ENCODE assay signal across 29 cellular contexts in the genomic region with DNA sequence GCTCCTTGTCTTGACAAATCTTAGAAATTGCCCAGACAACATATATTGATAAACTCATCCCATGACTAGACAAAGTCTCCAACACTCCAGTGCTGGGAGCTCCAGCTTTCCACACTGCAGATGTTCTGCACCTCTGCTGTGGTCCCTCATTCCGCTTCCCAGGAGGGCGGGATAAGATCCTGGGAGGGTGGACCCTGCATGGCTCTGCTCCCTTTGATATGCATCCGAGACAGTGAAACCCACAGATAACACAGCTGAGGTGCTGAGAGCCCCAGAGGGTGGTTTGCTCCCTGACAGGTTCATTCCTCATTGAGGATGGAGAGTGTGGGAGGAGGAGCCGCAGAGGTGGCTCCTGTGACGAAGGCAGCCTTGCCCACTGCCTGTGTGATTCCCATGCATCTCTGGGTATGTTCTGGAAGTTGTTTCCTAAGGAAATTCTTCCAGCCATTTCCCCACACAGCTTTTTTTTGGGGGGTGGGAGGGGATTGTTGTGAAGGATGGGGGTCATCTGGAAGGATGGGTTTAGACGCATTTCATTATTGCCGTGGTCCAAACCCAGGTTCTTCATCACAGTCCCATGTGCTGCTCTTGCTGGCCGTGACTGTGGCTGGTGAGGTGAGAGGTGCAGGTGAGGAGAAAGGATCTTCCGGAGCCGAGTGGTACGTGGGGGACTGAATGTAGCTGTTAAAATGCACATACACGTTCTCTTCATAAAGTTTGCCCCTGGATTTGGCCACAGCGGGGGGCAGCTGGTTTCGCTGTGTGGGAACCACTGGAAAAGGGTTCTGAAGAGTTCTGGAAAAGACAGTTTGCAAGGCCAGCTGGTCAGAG. TPM values are rescaled to one million over a fixed set of nuclear protein-coding genes. Genes with fewer than 3 reads are reported as not detected.
A peak's percentile ranks its signal among the peaks of the same experiment; 100 is the strongest.
DNase-seq lines count a peak whose midpoint lies in the region; TF ChIP-seq lines count a peak whose summit lies in the region.
"Had no signal": no experiment of that assay in that cellular context is flagged by ENCODE, and none has a peak within 500 bp of the region (broad histone marks: within the 10 kb centered on the region; RNA-seq: fewer than 3 reads in every experiment).

No MANE protein-coding gene starts in this region.

- WGBS in neuronal stem cell (ENCODE audit: extremely low coverage in 2 of 2, insufficient read length in 2 of 2, insufficient replicate concordance in 1 of 2), 2 donors, result no CpG with 5 or more reads among the region's 14 CpGs

- H3K27ac Mint-ChIP-seq in chondrocyte (ENCODE audit: unreplicated experiment), result no peak overlapping the region
- H3K27ac Mint-ChIP-seq in activated T-helper 2 cell treated with anti-CD3 and anti-CD28 coated beads, Interferon-gamma antibody, Interleukin-2, Interleukin-4, amounts not matched to agents 10 μg/mL and 5 μg/mL and 100 μg/mL, durations not matched to agents 14 hours and 24 hours and 36 hours, result no peak overlapping the region
- H3K27ac Mint-ChIP-seq: B cell; CD4-positive, alpha-beta T cell; CD8-positive, alpha-beta T cell had no signal

- CTCF ChIA-PET in HEK293 (lab: Yijun Ruan, JAX), result interaction anchor here (0.6 to 1.2 kb wide), 2 partner anchors 12 to 359 kb away, joined by 3 to 4 read pairs; no protein-coding TSS in a partner anchor

- intact Hi-C loops in activated T-helper 2 cell treated with anti-CD3 and anti-CD28 coated beads, Interferon-gamma antibody, Interleukin-2, Interleukin-4, amounts not matched to agents 10 μg/mL and 5 μg/mL and 100 μg/mL, durations not matched to agents 14 hours and 24 hours and 36 hours (cut with micrococcal nuclease), result no loop called here

- H3K27me3 Mint-ChIP-seq in chondrocyte (ENCODE audit: low read depth), result peaks cover 35% of the 10 kb centered on the region
- H3K27me3 Mint-ChIP-seq in activated T-helper 2 cell treated with anti-CD3 and anti-CD28 coated beads, Interferon-gamma antibody, Interleukin-2, Interleukin-4, amounts not matched to agents 10 μg/mL and 5 μg/mL and 100 μg/mL, durations not matched to agents 14 hours and 24 hours and 36 hours (ENCODE audit: low read depth), result peaks cover 10% of the 10 kb centered on the region

- no peak overlapping the region for H4K8ac ChIP-seq in neuronal stem cell (ENCODE audit: low read depth, low read length)

- no peak overlapping the region for H3K18ac ChIP-seq in neuronal stem cell (ENCODE audit: low read length)

- H3K4me1 ChIP-seq in HEK293 (ENCODE audit: control insufficient read depth, insufficient read depth, low read length) (peaks cover 3% of the 10 kb centered on the region; the same call in 1 of the 2 replicates), neuronal stem cell (ENCODE audit: control insufficient read depth in 2 of 2, insufficient read depth in 1 of 2, low read depth in 1 of 2, low read length in 2 of 2) (peaks cover 15 to 17% of the 10 kb centered on the region in 2 donors)
- H3K4me1 ChIP-seq: A549, Caco-2 had no signal

- DNase-seq in chondrocyte (ENCODE audit: low spot score), result peak; percentile 59
- peak; percentile 67 for DNase-seq in mesenteric fat pad (ENCODE audit: low spot score)
- DNase-seq in neuronal stem cell (ENCODE audit: low spot score), result no peak
- no peak for DNase-seq in NCI-H2107 (lab: John Stamatoyannopoulos, UW)
- DNase-seq in activated T-helper 2 cell treated with anti-CD3 and anti-CD28 coated beads, Interferon-gamma antibody, Interleukin-2, Interleukin-4, amounts not matched to agents 10 μg/mL and 5 μg/mL and 100 μg/mL, durations not matched to agents 14 hours and 24 hours and 36 hours (ENCODE audit: low spot score), result no peak
- no peak for DNase-seq in NCI-H526 treated with DMSO at 0.1 percent for 48 hours (lab: John Stamatoyannopoulos, UW)
- DNase-seq in D341Med (ENCODE audit: low spot score), result no peak
- DNase-seq: AML-193; Caco-2; Calu3; CD4-positive, alpha-beta T cell; CD8-positive, alpha-beta T cell; DMS 273 treated with DMSO at 0.1 percent for 48 hours; DMS153; DMS53; DMS79; DND-41; EL; GDM1 had no signal

- H3K4me3 ChIP-seq in HEK293 (ENCODE audit: low read depth, low read length) (no peak overlapping the region), neuronal stem cell (ENCODE audit: low read length in 2 of 2) (no peak overlapping the region)
- H3K4me3 ChIP-seq: A549; BLaER1 treated with 17β-estradiol and CSF1 and Interleukin-3, amounts not matched to agents 10 nM and 100 nM; GM12878 had no signal

- H3K9me3 Mint-ChIP-seq in chondrocyte (ENCODE audit: low read depth), result no peaks in the 10 kb centered on the region
- H3K9me3 Mint-ChIP-seq in activated T-helper 2 cell treated with anti-CD3 and anti-CD28 coated beads, Interferon-gamma antibody, Interleukin-2, Interleukin-4, amounts not matched to agents 10 μg/mL and 5 μg/mL and 100 μg/mL, durations not matched to agents 14 hours and 24 hours and 36 hours, result no peaks in the 10 kb centered on the region
- H3K9me3 Mint-ChIP-seq: CD4-positive, alpha-beta T cell; CD8-positive, alpha-beta T cell had no signal

- no peaks in the 10 kb centered on the region for H3K27me3 ChIP-seq in neuronal stem cell (ENCODE audit: control insufficient read depth in 3 of 3, insufficient read depth in 3 of 3, low read depth in 1 of 3, low read length in 3 of 3)

- no peak overlapping the region for H4K91ac ChIP-seq in neuronal stem cell (ENCODE audit: low read depth, low read length, poor library complexity)

- H3K9me3 ChIP-seq in HEK293 (ENCODE audit: control insufficient read depth, insufficient read depth, low read depth, low read length) (no peaks in the 10 kb centered on the region), neuronal stem cell (replicated peaks in 1 of 2; ENCODE audit: control insufficient read depth in 2 of 2, insufficient read depth in 1 of 2, low read depth in 1 of 2, low read length in 2 of 2) (peaks cover 0 to 3% of the 10 kb centered on the region in 2 donors)
- H3K9me3 ChIP-seq: A549; BLaER1 treated with 17β-estradiol and CSF1 and Interleukin-3, amounts not matched to agents 10 nM and 100 nM; Caco-2 had no signal

- no peak for TF ChIP-seq CTCF in HEK293 (tag by site-specific recombination; IDR thresholded peaks at IDR 0.05)
- no peak for TF ChIP-seq CTCF in chondrocyte (IDR thresholded peaks at IDR 0.05)

- no peak overlapping the region for H3K4ac ChIP-seq in neuronal stem cell (ENCODE audit: low read length)

- peak overlapping the region; percentile 63 for H2AK5ac ChIP-seq in neuronal stem cell (ENCODE audit: low read depth, low read length)

- H3K27ac ChIP-seq in HEK293 (ENCODE audit: extremely low read depth, low read depth, low read length) (no peak overlapping the region), neuronal stem cell (replicated peaks; ENCODE audit: low read length) (no peak overlapping the region)
- H3K27ac ChIP-seq: 22Rv1; A549; BLaER1 treated with 17β-estradiol and CSF1 and Interleukin-3, amounts not matched to agents 10 nM and 100 nM; C4-2B had no signal

- H3K4me2 ChIP-seq in neuronal stem cell (ENCODE audit: insufficient read depth, low read length, poor library complexity, severe bottlenecking), result no peak overlapping the region
- H3K4me2 ChIP-seq: A549 had no signal

- H3K4me1 Mint-ChIP-seq in chondrocyte (ENCODE audit: low read depth), result no peaks in the 10 kb centered on the region
- no peaks in the 10 kb centered on the region for H3K4me1 Mint-ChIP-seq in activated T-helper 2 cell treated with anti-CD3 and anti-CD28 coated beads, Interferon-gamma antibody, Interleukin-2, Interleukin-4, amounts not matched to agents 10 μg/mL and 5 μg/mL and 100 μg/mL, durations not matched to agents 14 hours and 24 hours and 36 hours (ENCODE audit: low read depth)
- H3K4me1 Mint-ChIP-seq: B cell had no signal

- no peaks in the 10 kb centered on the region for H3K79me1 ChIP-seq in neuronal stem cell (ENCODE audit: low read depth, low read length)

- no peak overlapping the region for H2BK12ac ChIP-seq in neuronal stem cell (ENCODE audit: low read length)

- POLR2A ChIA-PET in HEK293 (lab: Yijun Ruan, JAX), result interaction anchor here (0.6 kb wide), 1 partner anchor 245 kb away, joined by 3 read pairs; no protein-coding TSS in a partner anchor

- peak overlapping the region; percentile 62 for H2BK15ac ChIP-seq in neuronal stem cell (ENCODE audit: low read length)

- no peak overlapping the region for H3K23ac ChIP-seq in neuronal stem cell (ENCODE audit: low read depth, low read length, poor library complexity)

- H3K14ac ChIP-seq in neuronal stem cell (ENCODE audit: low read length), result no peak overlapping the region

- H3K36me3 Mint-ChIP-seq in chondrocyte (ENCODE audit: low read depth), result no peaks in the 10 kb centered on the region
- H3K36me3 Mint-ChIP-seq in activated T-helper 2 cell treated with anti-CD3 and anti-CD28 coated beads, Interferon-gamma antibody, Interleukin-2, Interleukin-4, amounts not matched to agents 10 μg/mL and 5 μg/mL and 100 μg/mL, durations not matched to agents 14 hours and 24 hours and 36 hours (ENCODE audit: low read depth), result no peaks in the 10 kb centered on the region
- H3K36me3 Mint-ChIP-seq: CD8-positive, alpha-beta T cell had no signal

- H2AFZ ChIP-seq in neuronal stem cell (ENCODE audit: low read length), result no peak overlapping the region

- no peak overlapping the region for H3K4me3 Mint-ChIP-seq in chondrocyte (ENCODE audit: unreplicated experiment)
- H3K4me3 Mint-ChIP-seq in activated T-helper 2 cell treated with anti-CD3 and anti-CD28 coated beads, Interferon-gamma antibody, Interleukin-2, Interleukin-4, amounts not matched to agents 10 μg/mL and 5 μg/mL and 100 μg/mL, durations not matched to agents 14 hours and 24 hours and 36 hours (ENCODE audit: low read depth), result no peak overlapping the region
- H3K4me3 Mint-ChIP-seq: B cell; CD4-positive, alpha-beta T cell; CD8-positive, alpha-beta T cell had no signal

- no peaks in the 10 kb centered on the region for H3K36me3 ChIP-seq in HEK293 (ENCODE audit: control insufficient read depth in 2 of 2, insufficient read depth in 1 of 2, low read length in 2 of 2)
- no peaks in the 10 kb centered on the region for H3K36me3 ChIP-seq in neuronal stem cell (replicated peaks in 1 of 2; ENCODE audit: control insufficient read depth in 2 of 2, insufficient read depth in 2 of 2, low read length in 2 of 2)
- H3K36me3 ChIP-seq: BLaER1 treated with 17β-estradiol and CSF1 and Interleukin-3, amounts not matched to agents 10 nM and 100 nM had no signal

- H3K9ac ChIP-seq in neuronal stem cell (ENCODE audit: low read depth, low read length, poor library complexity), result no peak overlapping the region
- H3K9ac ChIP-seq: BLaER1 treated with 17β-estradiol and CSF1 and Interleukin-3, amounts not matched to agents 10 nM and 100 nM had no signal

- H2BK5ac ChIP-seq in neuronal stem cell (ENCODE audit: low read length), result no peak overlapping the region

- no peak overlapping the region for H2BK120ac ChIP-seq in neuronal stem cell (ENCODE audit: low read depth, low read length)

TF ChIP-seq in HEK293, 187 proteins besides CTCF, POLR2A, EP300 and RAD21 (continues in another document):
- 0 out of 2 replicates have a peak, but pooled peaks have one; percentile 10 for TF ChIP-seq ZFHX2 (tag by site-specific recombination; conservative IDR thresholded peaks at IDR 0.05)
- no peak for TF ChIP-seq GLIS1 (tag by site-specific recombination; IDR thresholded peaks at IDR 0.05)

RNA-seq across cellular contexts. Expression of a gene that starts 46.4 kb away (rescaled TPM):
- 0.35 to 0.60 TPM (median 0.41 TPM) in 3 replicates for total RNA-seq in chondrocyte
- total RNA-seq in mesenteric fat pad, result 0.29 TPM
- 0.20 TPM for polyA plus RNA-seq in neuronal stem cell (2013, experiment 1 of 2)
- polyA plus RNA-seq in neuronal stem cell (2013, experiment 2 of 2), result 0.24 TPM
- total RNA-seq in activated T-helper 2 cell treated with anti-CD3 and anti-CD28 coated beads, Interferon-gamma antibody, Interleukin-2, Interleukin-4, amounts not matched to agents 10 μg/mL and 5 μg/mL and 100 μg/mL, durations not matched to agents 14 hours and 24 hours and 36 hours, result 0.21 TPM in 1 of 2 replicates, not detected in the other
- total RNA-seq: A172; CD8-positive, alpha-beta T cell; Daoy had no signal
- polyA plus RNA-seq: BJ, GM12878 had no signal

Comparison
In these comparisons a context has a peak if more than half of its experiments do, and no peak if none do; other contexts are left out.
1. DNase-seq: peak in chondrocyte (single experiment) and mesenteric fat pad (single experiment); none in neuronal stem cell (single experiment), NCI-H2107 (single experiment), activated T-helper 2 cell treated with anti-CD3 and anti-CD28 coated beads, Interferon-gamma antibody, Interleukin-2, Interleukin-4, amounts not matched to agents 10 μg/mL and 5 μg/mL and 100 μg/mL, durations not matched to agents 14 hours and 24 hours and 36 hours (single experiment), NCI-H526 treated with DMSO at 0.1 percent for 48 hours (single experiment) and D341Med (single experiment).